8 cellular contexts compared by ENCODE assay signal in genomic region chr3:72338942-72339749, GRCh38.
DNase-seq lines count a peak whose midpoint lies in the region; ATAC-seq and TF ChIP-seq lines count a peak whose summit lies in the region.

No MANE protein-coding gene starts in this region.

- peaks cover 25% of the 10 kb centered on the region for H3K4me1 ChIP-seq in testis

- peak; percentile 31 for ATAC-seq in HG03280 (IDR thresholded peaks at IDR 0.05; ENCODE audit: unreplicated experiment)
- ATAC-seq in left ventricle myocardium superior, result peak; percentile 32

- no peak overlapping the region for H3K4me3 ChIP-seq in testis

- H3K4me1 Mint-ChIP-seq in endothelial cell (ENCODE audit: unreplicated experiment), result peaks cover 13% of the 10 kb centered on the region

- H3K9me3 Mint-ChIP-seq in endothelial cell (ENCODE audit: unreplicated experiment), result no peaks in the 10 kb centered on the region

- no peaks in the 10 kb centered on the region for H3K36me3 ChIP-seq in testis (ENCODE audit: low read depth, missing control alignments)

- no peaks in the 10 kb centered on the region for H3K27me3 ChIP-seq in testis

- no peaks in the 10 kb centered on the region for H3K9me3 ChIP-seq in testis

- TF ChIP-seq CTCF in endothelial cell (IDR thresholded peaks at IDR 0.05; ENCODE audit: unreplicated experiment) (no peak), testis (IDR thresholded peaks at IDR 0.05) (no peak)

- H3K36me3 Mint-ChIP-seq in endothelial cell (ENCODE audit: low read depth, unreplicated experiment), result no peaks in the 10 kb centered on the region

- intact Hi-C loops in left ventricle myocardium superior (cut with micrococcal nuclease) (no loop called here), testis (cut with DNase I; ENCODE audit: low total_unique reads) (no loop called here)

- H3K27ac ChIP-seq in testis, result no peak overlapping the region

- 75 to 83% methylated on average over 2 to 11 of the region's 11 CpGs for WGBS in testis, 2 donors

- no peak overlapping the region for H3K4me3 Mint-ChIP-seq in endothelial cell (ENCODE audit: unreplicated experiment)

- H3K27ac Mint-ChIP-seq in endothelial cell (ENCODE audit: unreplicated experiment), result no peak overlapping the region

- H3K27me3 Mint-ChIP-seq in endothelial cell (ENCODE audit: unreplicated experiment), result peaks cover 2% of the 10 kb centered on the region

- DNase-seq in Ammon's horn (ENCODE audit: low spot score) (peak; percentile 54), left ventricle myocardium superior (peak; percentile 51), endothelial cell (ENCODE audit: low spot score) (no peak), testis (no peak), midbrain (lab: John Stamatoyannopoulos, UW) (no peak)
- peak; percentile 49 for DNase-seq in activated CD8-positive, alpha-beta memory T cell treated with anti-CD3 and anti-CD28 coated beads, Interleukin-2, amount 50 U/mL, for 24 hours (ENCODE audit: extremely low read depth)
- peak; percentile 82 for DNase-seq in stimulated activated CD4-positive, alpha-beta T cell treated with anti-CD3 and anti-CD28 coated beads, Interleukin-4, amount 100 ng/mL, for 24 hours

- no peak for TF ChIP-seq POLR2A in testis (IDR thresholded peaks at IDR 0.05)

Comparison
In these comparisons a context has a peak if more than half of its experiments do, and no peak if none do; other contexts are left out.
1. DNase-seq: peak in Ammon's horn (single experiment), activated CD8-positive, alpha-beta memory T cell treated with anti-CD3 and anti-CD28 coated beads, Interleukin-2, amount 50 U/mL, for 24 hours (single experiment), left ventricle myocardium superior (single experiment) and stimulated activated CD4-positive, alpha-beta T cell treated with anti-CD3 and anti-CD28 coated beads, Interleukin-4, amount 100 ng/mL, for 24 hours (single experiment); none in endothelial cell (single experiment), testis (single experiment) and midbrain (single experiment).